ENCODE assay signal across 8 cellular contexts in genomic region chr3:50542177-50543034, GRCh38. TPM values are rescaled to one million over a fixed set of nuclear protein-coding genes. Genes with fewer than 3 reads are reported as not detected.
DNase-seq lines count a peak whose midpoint lies in the region; ATAC-seq and TF ChIP-seq lines count a peak whose summit lies in the region.

No MANE protein-coding gene starts in this region.

- no peaks in the 10 kb centered on the region for H3K9me3 ChIP-seq in lower lobe of right lung

- H3K36me3 ChIP-seq in lower lobe of right lung = no peaks in the 10 kb centered on the region

- intact Hi-C loops in Right ventricle myocardium inferior (cut with DNase I) = loop anchor here (1.0 kb wide), 2 partner anchors 106 to 192 kb away; partner anchors contain the start of genes CYB561D2 and NPRL2
- intact Hi-C loops in cardiac septum (cut with DNase I) = loop anchor here (1.0 to 2.0 kb wide), 2 partner anchors 106 to 196 kb away; no protein-coding TSS in a partner anchor
- intact Hi-C loops in dorsolateral prefrontal cortex (cut with DNase I) = loop anchor here (2.0 to 5.0 kb wide), 4 partner anchors 106 to 195 kb away; partner anchors contain the start of gene ZMYND10 (in 2 of the 2)
- intact Hi-C loops in lower lobe of right lung (cut with DNase I) = loop anchor here (10.0 kb wide), 1 partner anchor 108 kb away; no protein-coding TSS in a partner anchor

- H3K4me1 ChIP-seq in lower lobe of right lung = no peaks in the 10 kb centered on the region

- H3K4me3 ChIP-seq in dorsolateral prefrontal cortex (no peak overlapping the region), lower lobe of right lung (no peak overlapping the region)

- no peak for DNase-seq in Right ventricle myocardium inferior (ENCODE audit: missing footprints)
- no peak for DNase-seq in cardiac septum (ENCODE audit: low spot score)
- DNase-seq in NCI-H345 treated with DMSO at 0.1 percent for 48 hours (lab: John Stamatoyannopoulos, UW; ENCODE audit: unreplicated experiment) = peak; percentile 21
- peak; percentile 59 for DNase-seq in activated CD4-positive, alpha-beta T cell treated with anti-CD3 and anti-CD28 coated beads, Interleukin-2, amount 50 U/mL, for 1 hour
- DNase-seq in dorsolateral prefrontal cortex = peak; percentile 59 to 85 (median 78)
- peak; percentile 70 for DNase-seq in lower lobe of right lung
- DNase-seq in stimulated activated CD8-positive, alpha-beta memory T cell treated with anti-CD3 and anti-CD28 coated beads, Interleukin-12 subunit alpha, Interleukin-12 subunit beta, amount 100 ng/mL, for 4 hours (ENCODE audit: low read depth) = peak; percentile 19

- H3K27me3 ChIP-seq in dorsolateral prefrontal cortex = peaks cover 0 to 6% (median 0%) of the 10 kb centered on the region in 45 donors
- H3K27me3 ChIP-seq in lower lobe of right lung (ENCODE audit: low read depth) = no peaks in the 10 kb centered on the region

- ATAC-seq in Right ventricle myocardium inferior (peak; percentile 66), lower lobe of right lung (peak; percentile 80 to 84), GM21825 (IDR thresholded peaks at IDR 0.05; ENCODE audit: unreplicated experiment) (no peak)

- H3K27ac ChIP-seq in dorsolateral prefrontal cortex (no peak overlapping the region), lower lobe of right lung (no peak overlapping the region)

- TF ChIP-seq CTCF in dorsolateral prefrontal cortex (IDR thresholded peaks at IDR 0.05 in 54 of 56, conservative IDR thresholded peaks at IDR 0.05 in 2 of 56; ENCODE audit: low read depth in 1 of 56, partially characterized antibody in 56 of 56) (peak; percentile 76 to 96 (median 90)), lower lobe of right lung (IDR thresholded peaks at IDR 0.05) (peak; percentile 87)

RNA-seq across cellular contexts. Expression of gene C3orf18, which starts 25.1 kb away (rescaled TPM):
- total RNA-seq in Right ventricle myocardium inferior (48.4 TPM), cardiac septum (35.7 TPM), dorsolateral prefrontal cortex (10 to 100 TPM; 22.0 to 50.0 (median 37.9) TPM), lower lobe of right lung (6.7 TPM)

RNA-seq across cellular contexts. Expression of gene HEMK1, which starts 26.9 kb away (rescaled TPM):
- 14.0 TPM for total RNA-seq in Right ventricle myocardium inferior
- total RNA-seq in cardiac septum = 14.4 TPM
- 10 to 100 TPM in 115 of 120 experiments, 1 to 10 TPM in 5; 8.6 to 22.8 (median 14.2) TPM for total RNA-seq in dorsolateral prefrontal cortex
- total RNA-seq in lower lobe of right lung = 28.4 TPM

RNA-seq across cellular contexts. Expression of gene CACNA2D2, which starts 39.0 kb away (rescaled TPM):
- total RNA-seq in Right ventricle myocardium inferior = 1.2 TPM
- total RNA-seq in cardiac septum = 1.4 TPM
- 10 to 100 TPM in 119 of 120 experiments, 1 to 10 TPM in 1; 6.2 to 28.5 (median 17.0) TPM for total RNA-seq in dorsolateral prefrontal cortex
- total RNA-seq in lower lobe of right lung = 105 TPM

Comparison
In these comparisons a context has a peak if more than half of its experiments do, and no peak if none do; other contexts are left out.
1. DNase-seq: peak in NCI-H345 treated with DMSO at 0.1 percent for 48 hours (single experiment), activated CD4-positive, alpha-beta T cell treated with anti-CD3 and anti-CD28 coated beads, Interleukin-2, amount 50 U/mL, for 1 hour (single experiment), dorsolateral prefrontal cortex (10 of 10), lower lobe of right lung (single experiment) and stimulated activated CD8-positive, alpha-beta memory T cell treated with anti-CD3 and anti-CD28 coated beads, Interleukin-12 subunit alpha, Interleukin-12 subunit beta, amount 100 ng/mL, for 4 hours (single experiment); none in Right ventricle myocardium inferior (single experiment) and cardiac septum (single experiment).